23 cellular contexts compared by ENCODE assay signal in genomic region chr12:104709692-104710435, GRCh38.
DNase-seq lines count a peak whose midpoint lies in the region; ATAC-seq, FAIRE-seq and TF ChIP-seq lines count a peak whose summit lies in the region.
"Had no signal": no experiment of that assay in that cellular context is flagged by ENCODE, and none has a peak within 500 bp of the region (broad histone marks: within the 10 kb centered on the region; RNA-seq: fewer than 3 reads in every experiment).

No MANE protein-coding gene starts in this region.

- no peak overlapping the region for H3K23ac ChIP-seq in mesenchymal stem cell (ENCODE audit: low read length in 2 of 2)

- H3K4me3 ChIP-seq in mesenchymal stem cell (ENCODE audit: insufficient read depth in 1 of 2, low read depth in 1 of 2, low read length in 2 of 2) (no peak overlapping the region), pancreas (no peak overlapping the region)
- H3K4me3 ChIP-seq: coronary artery, heart right ventricle, ovary had no signal

- H3K9ac ChIP-seq in mesenchymal stem cell (ENCODE audit: low read length) = peak overlapping the region; percentile 82

- H2BK5ac ChIP-seq in mesenchymal stem cell (ENCODE audit: low read depth, low read length, poor library complexity, severe bottlenecking) = no peak overlapping the region

- 92% methylated on average over 9 of the region's 9 CpGs for WGBS in mesenchymal stem cell
- 82 to 92% methylated on average over 9 of the region's 9 CpGs for WGBS in pancreas, 2 donors

- H3K18ac ChIP-seq in mesenchymal stem cell (ENCODE audit: low read depth in 1 of 2, low read length in 2 of 2) = peak overlapping the region in 1 of 2 experiments; percentile 25

- H3K79me1 ChIP-seq in mesenchymal stem cell (replicated peaks; ENCODE audit: low read length, poor library complexity, severe bottlenecking) = no peaks in the 10 kb centered on the region

- no peaks in the 10 kb centered on the region for H3K27me3 Mint-ChIP-seq in stimulated activated naive CD8-positive, alpha-beta T cell treated with anti-CD3 and anti-CD28 coated beads, Interleukin-15, amount 100 ng/mL, for 72 hours
- H3K27me3 Mint-ChIP-seq: activated naive CD8-positive, alpha-beta T cell treated with anti-CD3 and anti-CD28 coated beads, Interleukin-2, amount 50 U/mL, for 24 hours had no signal

- H3K14ac ChIP-seq in mesenchymal stem cell (ENCODE audit: low read length in 2 of 2) = no peak overlapping the region

- H3K27ac ChIP-seq in caudate nucleus (ENCODE audit: low read depth, low read length) = peak overlapping the region; percentile 14
- H3K27ac ChIP-seq in mesenchymal stem cell (ENCODE audit: low read length, poor library complexity, severe bottlenecking) = no peak overlapping the region
- no peak overlapping the region for H3K27ac ChIP-seq in pancreas
- H3K27ac ChIP-seq: heart right ventricle, HL-60, ovary had no signal

- DNase-seq in stimulated activated naive CD8-positive, alpha-beta T cell treated with anti-CD3 and anti-CD28 coated beads, Interleukin-15, amount 100 ng/mL, for 72 hours = no peak
- DNase-seq in stimulated activated naive CD8-positive, alpha-beta T cell treated with anti-CD3 and anti-CD28 coated beads, Interleukin-15, Interleukin-2, amounts not matched to agents 100 U/mL and 50 U/mL, for 24 hours = no peak
- DNase-seq in caudate nucleus (lab: John Stamatoyannopoulos, UW) (peak in 3 of 61 donors; percentile 27 to 33 (median 27)), mesenchymal stem cell (peak; percentile 24), D341Med (ENCODE audit: low spot score) (no peak), NCI-H1092 (lab: John Stamatoyannopoulos, UW) (no peak), pancreas (no peak)
- DNase-seq in activated CD4-positive, CD25-positive, alpha-beta regulatory T cell treated with anti-CD3 and anti-CD28 coated beads, Interleukin-2, amount 50 U/mL, for 72 hours = no peak
- DNase-seq: activated CD4-positive, alpha-beta T cell treated with anti-CD3 and anti-CD28 coated beads for 1 hour; activated naive CD8-positive, alpha-beta T cell treated with anti-CD3 and anti-CD28 coated beads, Interleukin-2, amount 50 U/mL, for 24 hours; activated T-cell treated with anti-CD3 and anti-CD28 coated beads, Interleukin-2, amount 50 U/mL, for 4 hours; erythroblast; heart right ventricle; Kasumi-1; kidney; NCI-H1694 treated with DMSO at 0.1 percent for 48 hours; NCI-H446 treated with DMSO at 0.1 percent for 48 hours; ovary; SIG-M5 had no signal

- H3K4me1 Mint-ChIP-seq in stimulated activated naive CD8-positive, alpha-beta T cell treated with anti-CD3 and anti-CD28 coated beads, Interleukin-15, amount 100 ng/mL, for 72 hours = peaks cover 61% of the 10 kb centered on the region

- ATAC-seq in stimulated activated naive CD8-positive, alpha-beta T cell treated with anti-CD3 and anti-CD28 coated beads, Interleukin-15, amount 100 ng/mL, for 72 hours = peak; percentile 44
- ATAC-seq in stimulated activated naive CD8-positive, alpha-beta T cell treated with anti-CD3 and anti-CD28 coated beads, Interleukin-15, Interleukin-2, amounts not matched to agents 100 U/mL and 50 U/mL, for 24 hours = no peak
- ATAC-seq in pancreas = no peak
- ATAC-seq: activated naive CD8-positive, alpha-beta T cell treated with anti-CD3 and anti-CD28 coated beads, Interleukin-2, amount 50 U/mL, for 24 hours had no signal

- H3K27ac Mint-ChIP-seq in stimulated activated naive CD8-positive, alpha-beta T cell treated with anti-CD3 and anti-CD28 coated beads, Interleukin-15, amount 100 ng/mL, for 72 hours = peak overlapping the region; percentile 65 to 88
- H3K27ac Mint-ChIP-seq: activated naive CD8-positive, alpha-beta T cell treated with anti-CD3 and anti-CD28 coated beads, Interleukin-2, amount 50 U/mL, for 24 hours; mesothelial cell of epicardium; T-helper 2 cell treated with Interferon-gamma antibody and Interleukin-4, amounts not matched to agents 5 μg/mL and 100 μg/mL, for 36 hours had no signal

- H3K27me3 ChIP-seq in mesenchymal stem cell (ENCODE audit: control insufficient read depth in 1 of 2, insufficient read depth in 1 of 2, low read length in 2 of 2) (peaks cover 0 to 10% of the 10 kb centered on the region in 2 experiments), pancreas (no peaks in the 10 kb centered on the region)
- H3K27me3 ChIP-seq: heart right ventricle, ovary had no signal

- TF ChIP-seq CTCF in pancreas (IDR thresholded peaks at IDR 0.05) = no peak

- H2AFZ ChIP-seq in mesenchymal stem cell (ENCODE audit: low read depth, low read length) = no peak overlapping the region

- H2BK15ac ChIP-seq in mesenchymal stem cell (ENCODE audit: low read depth, poor library complexity, severe bottlenecking) = peak overlapping the region; percentile 26

- H2BK120ac ChIP-seq in mesenchymal stem cell (ENCODE audit: low read depth, low read length) = no peak overlapping the region

- no peak overlapping the region for H3K4me3 Mint-ChIP-seq in stimulated activated naive CD8-positive, alpha-beta T cell treated with anti-CD3 and anti-CD28 coated beads, Interleukin-15, amount 100 ng/mL, for 72 hours
- H3K4me3 Mint-ChIP-seq: activated naive CD8-positive, alpha-beta T cell treated with anti-CD3 and anti-CD28 coated beads, Interleukin-2, amount 50 U/mL, for 24 hours; activated T-cell treated with anti-CD3 and anti-CD28 coated beads, Interleukin-2, amount 50 U/mL, for 4 hours; mesothelial cell of epicardium; T-helper 2 cell treated with Interferon-gamma antibody and Interleukin-4, amounts not matched to agents 5 μg/mL and 100 μg/mL, for 36 hours had no signal

- H3K9me3 Mint-ChIP-seq in stimulated activated naive CD8-positive, alpha-beta T cell treated with anti-CD3 and anti-CD28 coated beads, Interleukin-15, amount 100 ng/mL, for 72 hours = no peaks in the 10 kb centered on the region
- H3K9me3 Mint-ChIP-seq: activated naive CD8-positive, alpha-beta T cell treated with anti-CD3 and anti-CD28 coated beads, Interleukin-2, amount 50 U/mL, for 24 hours; activated T-cell treated with anti-CD3 and anti-CD28 coated beads, Interleukin-2, amount 50 U/mL, for 4 hours; mesothelial cell of epicardium; T-helper 2 cell treated with Interferon-gamma antibody and Interleukin-4, amounts not matched to agents 5 μg/mL and 100 μg/mL, for 36 hours had no signal

- H3K9me3 ChIP-seq in mesenchymal stem cell (ENCODE audit: control insufficient read depth, low read length) (no peaks in the 10 kb centered on the region), pancreas (no peaks in the 10 kb centered on the region)
- H3K9me3 ChIP-seq: heart right ventricle, ovary had no signal

- no peak overlapping the region for H4K8ac ChIP-seq in mesenchymal stem cell (ENCODE audit: low read length)

- FAIRE-seq in pancreas (lab: Jason Lieb, UNC) = no peak
- FAIRE-seq: kidney had no signal

- intact Hi-C loops in pancreas (cut with DNase I) = no loop called here

- H3K4me1 ChIP-seq in mesenchymal stem cell (ENCODE audit: control insufficient read depth, insufficient read depth, low read depth, low read length) (no peaks in the 10 kb centered on the region), pancreas (peaks cover 0 to 4% (median 0%) of the 10 kb centered on the region in 3 donors)

- no peak overlapping the region for H2AK5ac ChIP-seq in mesenchymal stem cell (ENCODE audit: low read length, severe bottlenecking)

- H4K91ac ChIP-seq in mesenchymal stem cell (ENCODE audit: low read length) = no peak overlapping the region

- H3K4ac ChIP-seq in mesenchymal stem cell (ENCODE audit: low read depth in 1 of 2, low read length in 2 of 2) = no peak overlapping the region

- H3K4me2 ChIP-seq in mesenchymal stem cell (ENCODE audit: low read length, poor library complexity, severe bottlenecking) = no peak overlapping the region

- no peak overlapping the region for H2BK12ac ChIP-seq in mesenchymal stem cell (ENCODE audit: low read length in 2 of 2)

- no peaks in the 10 kb centered on the region for H3K36me3 ChIP-seq in mesenchymal stem cell (ENCODE audit: control insufficient read depth in 1 of 2, insufficient read depth in 2 of 2, low read depth in 1 of 2, low read length in 2 of 2)
- H3K36me3 ChIP-seq in pancreas = no peaks in the 10 kb centered on the region
- H3K36me3 ChIP-seq: heart right ventricle, ovary had no signal
